In genomic region chr4:55184600-55185523, GRCh38 we compare ENCODE assay signal across 8 cellular contexts. TPM values are rescaled to one million over a fixed set of nuclear protein-coding genes. Genes with fewer than 3 reads are reported as not detected.
DNase-seq lines count a peak whose midpoint lies in the region; ATAC-seq lines count a peak whose summit lies in the region.

No MANE protein-coding gene starts in this region.

- ATAC-seq in HG03342 (IDR thresholded peaks at IDR 0.05; ENCODE audit: unreplicated experiment): peak; percentile 67

- peak; percentile 15 for DNase-seq in ELR (ENCODE audit: low read depth)
- peak; percentile 38 for DNase-seq in SHP77 treated with DMSO at 0.1 percent for 48 hours (lab: John Stamatoyannopoulos, UW)
- peak; percentile 73 for DNase-seq in fibroblast of peridontal ligament (ENCODE audit: extremely low read depth)
- DNase-seq in renal cortical epithelial cell (ENCODE audit: low read depth): peak; percentile 26
- no peak for DNase-seq in activated gamma-delta T cell treated with Interleukin-2 at 50 U/mL for 16 hours
- DNase-seq in nucleus accumbens (lab: John Stamatoyannopoulos, UW): no peak
- no peak for DNase-seq in activated effector memory CD4-positive, alpha-beta T cell treated with Interleukin-2 at 50 U/mL for 16 hours

RNA-seq across cellular contexts. Expression of gene KDR, which starts 59.5 kb away (rescaled TPM):
- 0.17 and 0.30 TPM in 2 replicates for total RNA-seq in renal cortical epithelial cell

Comparison
In these comparisons a context has a peak if more than half of its experiments do, and no peak if none do; other contexts are left out.
1. DNase-seq: peak in ELR (single experiment), SHP77 treated with DMSO at 0.1 percent for 48 hours (single experiment), fibroblast of peridontal ligament (single experiment) and renal cortical epithelial cell (single experiment); none in activated gamma-delta T cell treated with Interleukin-2 at 50 U/mL for 16 hours (single experiment), nucleus accumbens (0 of 56) and activated effector memory CD4-positive, alpha-beta T cell treated with Interleukin-2 at 50 U/mL for 16 hours (single experiment).